Comparison of ENCODE assay signal across 1 cellular context in genomic region chr9:122354536-122355199, GRCh38.
TF ChIP-seq lines count a peak whose summit lies in the region.

No MANE protein-coding gene starts in this region.

TF ChIP-seq in IMR-90, 13 proteins besides CTCF, POLR2A, EP300 and RAD21:
- TF ChIP-seq FOS (IDR thresholded peaks at IDR 0.05; ENCODE audit: low read depth, low read length) (no peak), BHLHE40 (IDR thresholded peaks at IDR 0.05; ENCODE audit: low read depth, low read length) (no peak), CHD1 (IDR thresholded peaks at IDR 0.05; ENCODE audit: low read depth, low read length) (no peak)
